1 cellular context compared by ENCODE assay signal in the genomic region with DNA sequence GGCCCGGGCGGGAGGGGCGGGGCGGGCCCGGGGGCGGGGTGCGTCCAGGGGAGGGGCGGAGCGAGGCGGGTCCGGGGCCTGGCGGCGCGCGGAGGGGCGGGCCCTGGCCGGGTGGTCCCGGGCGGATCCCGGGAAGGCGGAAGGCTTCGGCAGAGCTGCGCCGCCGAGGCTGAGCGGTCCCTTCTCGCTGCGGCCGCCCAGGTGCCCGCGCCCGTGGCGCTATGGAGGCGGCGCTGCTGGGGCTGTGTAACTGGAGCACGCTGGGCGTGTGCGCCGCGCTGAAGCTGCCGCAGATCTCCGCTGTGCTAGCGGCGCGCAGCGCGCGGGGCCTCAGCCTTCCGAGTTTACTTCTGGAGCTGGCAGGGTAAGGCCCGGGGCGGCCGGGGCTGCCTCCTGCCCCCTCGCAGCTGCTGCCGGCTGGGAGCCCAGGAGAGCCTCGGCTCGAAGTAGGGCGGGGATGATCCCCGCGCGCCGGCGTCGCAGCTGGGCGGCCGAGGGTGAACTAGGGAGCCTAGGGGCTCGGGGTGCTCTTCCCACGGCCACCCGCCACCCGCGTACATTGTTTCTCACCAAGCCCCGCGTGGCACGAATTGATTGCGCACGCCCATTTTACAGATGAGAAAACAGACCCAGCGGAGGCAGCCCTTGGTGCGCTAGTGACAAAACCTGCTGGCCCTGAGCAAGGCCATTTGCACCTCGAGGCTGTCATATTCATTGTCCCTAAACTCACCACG.
TF ChIP-seq lines count a peak whose summit lies in the region.

A gene (plus strand): TSS at position 142 of the 734 bp plus-strand sequence. CDS start 80 bp downstream, at position 222.

TF ChIP-seq in GM12878, 131 proteins besides CTCF, POLR2A, EP300 and RAD21 (continued from another document and continues in another):
- TF ChIP-seq, protein P1, sequence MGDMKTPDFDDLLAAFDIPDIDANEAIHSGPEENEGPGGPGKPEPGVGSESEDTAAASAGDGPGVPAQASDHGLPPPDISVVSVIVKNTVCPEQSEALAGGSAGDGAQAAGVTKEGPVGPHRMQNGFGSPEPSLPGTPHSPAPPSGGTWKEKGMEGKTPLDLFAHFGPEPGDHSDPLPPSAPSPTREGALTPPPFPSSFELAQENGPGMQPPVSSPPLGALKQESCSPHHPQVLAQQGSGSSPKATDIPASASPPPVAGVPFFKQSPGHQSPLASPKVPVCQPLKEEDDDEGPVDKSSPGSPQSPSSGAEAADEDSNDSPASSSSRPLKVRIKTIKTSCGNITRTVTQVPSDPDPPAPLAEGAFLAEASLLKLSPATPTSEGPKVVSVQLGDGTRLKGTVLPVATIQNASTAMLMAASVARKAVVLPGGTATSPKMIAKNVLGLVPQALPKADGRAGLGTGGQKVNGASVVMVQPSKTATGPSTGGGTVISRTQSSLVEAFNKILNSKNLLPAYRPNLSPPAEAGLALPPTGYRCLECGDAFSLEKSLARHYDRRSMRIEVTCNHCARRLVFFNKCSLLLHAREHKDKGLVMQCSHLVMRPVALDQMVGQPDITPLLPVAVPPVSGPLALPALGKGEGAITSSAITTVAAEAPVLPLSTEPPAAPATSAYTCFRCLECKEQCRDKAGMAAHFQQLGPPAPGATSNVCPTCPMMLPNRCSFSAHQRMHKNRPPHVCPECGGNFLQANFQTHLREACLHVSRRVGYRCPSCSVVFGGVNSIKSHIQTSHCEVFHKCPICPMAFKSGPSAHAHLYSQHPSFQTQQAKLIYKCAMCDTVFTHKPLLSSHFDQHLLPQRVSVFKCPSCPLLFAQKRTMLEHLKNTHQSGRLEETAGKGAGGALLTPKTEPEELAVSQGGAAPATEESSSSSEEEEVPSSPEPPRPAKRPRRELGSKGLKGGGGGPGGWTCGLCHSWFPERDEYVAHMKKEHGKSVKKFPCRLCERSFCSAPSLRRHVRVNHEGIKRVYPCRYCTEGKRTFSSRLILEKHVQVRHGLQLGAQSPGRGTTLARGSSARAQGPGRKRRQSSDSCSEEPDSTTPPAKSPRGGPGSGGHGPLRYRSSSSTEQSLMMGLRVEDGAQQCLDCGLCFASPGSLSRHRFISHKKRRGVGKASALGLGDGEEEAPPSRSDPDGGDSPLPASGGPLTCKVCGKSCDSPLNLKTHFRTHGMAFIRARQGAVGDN (IDR thresholded peaks at IDR 0.05): 0 out of 2 replicates have a peak, but pooled peaks have one; percentile 35
- TF ChIP-seq, protein P2, sequence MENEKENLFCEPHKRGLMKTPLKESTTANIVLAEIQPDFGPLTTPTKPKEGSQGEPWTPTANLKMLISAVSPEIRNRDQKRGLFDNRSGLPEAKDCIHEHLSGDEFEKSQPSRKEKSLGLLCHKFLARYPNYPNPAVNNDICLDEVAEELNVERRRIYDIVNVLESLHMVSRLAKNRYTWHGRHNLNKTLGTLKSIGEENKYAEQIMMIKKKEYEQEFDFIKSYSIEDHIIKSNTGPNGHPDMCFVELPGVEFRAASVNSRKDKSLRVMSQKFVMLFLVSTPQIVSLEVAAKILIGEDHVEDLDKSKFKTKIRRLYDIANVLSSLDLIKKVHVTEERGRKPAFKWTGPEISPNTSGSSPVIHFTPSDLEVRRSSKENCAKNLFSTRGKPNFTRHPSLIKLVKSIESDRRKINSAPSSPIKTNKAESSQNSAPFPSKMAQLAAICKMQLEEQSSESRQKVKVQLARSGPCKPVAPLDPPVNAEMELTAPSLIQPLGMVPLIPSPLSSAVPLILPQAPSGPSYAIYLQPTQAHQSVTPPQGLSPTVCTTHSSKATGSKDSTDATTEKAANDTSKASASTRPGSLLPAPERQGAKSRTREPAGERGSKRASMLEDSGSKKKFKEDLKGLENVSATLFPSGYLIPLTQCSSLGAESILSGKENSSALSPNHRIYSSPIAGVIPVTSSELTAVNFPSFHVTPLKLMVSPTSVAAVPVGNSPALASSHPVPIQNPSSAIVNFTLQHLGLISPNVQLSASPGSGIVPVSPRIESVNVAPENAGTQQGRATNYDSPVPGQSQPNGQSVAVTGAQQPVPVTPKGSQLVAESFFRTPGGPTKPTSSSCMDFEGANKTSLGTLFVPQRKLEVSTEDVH (IDR thresholded peaks at IDR 0.05; ENCODE audit: low read depth, partially characterized antibody): no peak
- TF ChIP-seq TCF7 (IDR thresholded peaks at IDR 0.05; ENCODE audit: borderline replicate concordance): no peak
- TF ChIP-seq GABPA (IDR thresholded peaks at IDR 0.05; ENCODE audit: low read depth): no peak
- no peak for TF ChIP-seq SREBF2 (IDR thresholded peaks at IDR 0.05; ENCODE audit: low read length)
- TF ChIP-seq, protein P3, sequence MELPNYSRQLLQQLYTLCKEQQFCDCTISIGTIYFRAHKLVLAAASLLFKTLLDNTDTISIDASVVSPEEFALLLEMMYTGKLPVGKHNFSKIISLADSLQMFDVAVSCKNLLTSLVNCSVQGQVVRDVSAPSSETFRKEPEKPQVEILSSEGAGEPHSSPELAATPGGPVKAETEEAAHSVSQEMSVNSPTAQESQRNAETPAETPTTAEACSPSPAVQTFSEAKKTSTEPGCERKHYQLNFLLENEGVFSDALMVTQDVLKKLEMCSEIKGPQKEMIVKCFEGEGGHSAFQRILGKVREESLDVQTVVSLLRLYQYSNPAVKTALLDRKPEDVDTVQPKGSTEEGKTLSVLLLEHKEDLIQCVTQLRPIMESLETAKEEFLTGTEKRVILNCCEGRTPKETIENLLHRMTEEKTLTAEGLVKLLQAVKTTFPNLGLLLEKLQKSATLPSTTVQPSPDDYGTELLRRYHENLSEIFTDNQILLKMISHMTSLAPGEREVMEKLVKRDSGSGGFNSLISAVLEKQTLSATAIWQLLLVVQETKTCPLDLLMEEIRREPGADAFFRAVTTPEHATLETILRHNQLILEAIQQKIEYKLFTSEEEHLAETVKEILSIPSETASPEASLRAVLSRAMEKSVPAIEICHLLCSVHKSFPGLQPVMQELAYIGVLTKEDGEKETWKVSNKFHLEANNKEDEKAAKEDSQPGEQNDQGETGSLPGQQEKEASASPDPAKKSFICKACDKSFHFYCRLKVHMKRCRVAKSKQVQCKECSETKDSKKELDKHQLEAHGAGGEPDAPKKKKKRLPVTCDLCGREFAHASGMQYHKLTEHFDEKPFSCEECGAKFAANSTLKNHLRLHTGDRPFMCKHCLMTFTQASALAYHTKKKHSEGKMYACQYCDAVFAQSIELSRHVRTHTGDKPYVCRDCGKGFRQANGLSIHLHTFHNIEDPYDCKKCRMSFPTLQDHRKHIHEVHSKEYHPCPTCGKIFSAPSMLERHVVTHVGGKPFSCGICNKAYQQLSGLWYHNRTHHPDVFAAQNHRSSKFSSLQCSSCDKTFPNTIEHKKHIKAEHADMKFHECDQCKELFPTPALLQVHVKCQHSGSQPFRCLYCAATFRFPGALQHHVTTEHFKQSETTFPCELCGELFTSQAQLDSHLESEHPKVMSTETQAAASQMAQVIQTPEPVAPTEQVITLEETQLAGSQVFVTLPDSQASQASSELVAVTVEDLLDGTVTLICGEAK (IDR thresholded peaks at IDR 0.05; ENCODE audit: borderline replicate concordance): no peak
- TF ChIP-seq MEF2B (IDR thresholded peaks at IDR 0.05; ENCODE audit: partially characterized antibody, poor library complexity, severe bottlenecking): no peak
- TF ChIP-seq ZNF384 (IDR thresholded peaks at IDR 0.05; ENCODE audit: borderline replicate concordance, low read depth, low read length): no peak
- no peak for TF ChIP-seq NFYA (IDR thresholded peaks at IDR 0.05; ENCODE audit: borderline replicate concordance, low read depth, low read length)
- no peak for TF ChIP-seq YY1 (IDR thresholded peaks at IDR 0.05; ENCODE audit: low read depth, low read length)
- TF ChIP-seq SUZ12 (IDR thresholded peaks at IDR 0.05; ENCODE audit: unreplicated experiment): no peak
- TF ChIP-seq, protein P4, sequence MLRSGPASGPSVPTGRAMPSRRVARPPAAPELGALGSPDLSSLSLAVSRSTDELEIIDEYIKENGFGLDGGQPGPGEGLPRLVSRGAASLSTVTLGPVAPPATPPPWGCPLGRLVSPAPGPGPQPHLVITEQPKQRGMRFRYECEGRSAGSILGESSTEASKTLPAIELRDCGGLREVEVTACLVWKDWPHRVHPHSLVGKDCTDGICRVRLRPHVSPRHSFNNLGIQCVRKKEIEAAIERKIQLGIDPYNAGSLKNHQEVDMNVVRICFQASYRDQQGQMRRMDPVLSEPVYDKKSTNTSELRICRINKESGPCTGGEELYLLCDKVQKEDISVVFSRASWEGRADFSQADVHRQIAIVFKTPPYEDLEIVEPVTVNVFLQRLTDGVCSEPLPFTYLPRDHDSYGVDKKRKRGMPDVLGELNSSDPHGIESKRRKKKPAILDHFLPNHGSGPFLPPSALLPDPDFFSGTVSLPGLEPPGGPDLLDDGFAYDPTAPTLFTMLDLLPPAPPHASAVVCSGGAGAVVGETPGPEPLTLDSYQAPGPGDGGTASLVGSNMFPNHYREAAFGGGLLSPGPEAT (IDR thresholded peaks at IDR 0.05; ENCODE audit: low read depth): no peak
- TF ChIP-seq GATAD2B (conservative IDR thresholded peaks at IDR 0.05; ENCODE audit: low read depth): peak; percentile 69; the same call in 1 of the 2 replicates
- no peak for TF ChIP-seq RFX5 (IDR thresholded peaks at IDR 0.05; ENCODE audit: low read depth, low read length)
- peak; percentile 43; the same call in 1 of the 2 replicates for TF ChIP-seq SMARCA5 (IDR thresholded peaks at IDR 0.05)
- no peak for TF ChIP-seq NR2C1 (IDR thresholded peaks at IDR 0.05)
- TF ChIP-seq, protein P5, sequence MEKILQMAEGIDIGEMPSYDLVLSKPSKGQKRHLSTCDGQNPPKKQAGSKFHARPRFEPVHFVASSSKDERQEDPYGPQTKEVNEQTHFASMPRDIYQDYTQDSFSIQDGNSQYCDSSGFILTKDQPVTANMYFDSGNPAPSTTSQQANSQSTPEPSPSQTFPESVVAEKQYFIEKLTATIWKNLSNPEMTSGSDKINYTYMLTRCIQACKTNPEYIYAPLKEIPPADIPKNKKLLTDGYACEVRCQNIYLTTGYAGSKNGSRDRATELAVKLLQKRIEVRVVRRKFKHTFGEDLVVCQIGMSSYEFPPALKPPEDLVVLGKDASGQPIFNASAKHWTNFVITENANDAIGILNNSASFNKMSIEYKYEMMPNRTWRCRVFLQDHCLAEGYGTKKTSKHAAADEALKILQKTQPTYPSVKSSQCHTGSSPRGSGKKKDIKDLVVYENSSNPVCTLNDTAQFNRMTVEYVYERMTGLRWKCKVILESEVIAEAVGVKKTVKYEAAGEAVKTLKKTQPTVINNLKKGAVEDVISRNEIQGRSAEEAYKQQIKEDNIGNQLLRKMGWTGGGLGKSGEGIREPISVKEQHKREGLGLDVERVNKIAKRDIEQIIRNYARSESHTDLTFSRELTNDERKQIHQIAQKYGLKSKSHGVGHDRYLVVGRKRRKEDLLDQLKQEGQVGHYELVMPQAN (conservative IDR thresholded peaks at IDR 0.05): peak; percentile 56; the same call in 1 of the 2 replicates
- no peak for TF ChIP-seq MEF2A (IDR thresholded peaks at IDR 0.05; ENCODE audit: insufficient read depth, low read depth, low read length)
- no peak for TF ChIP-seq KDM1A (IDR thresholded peaks at IDR 0.05; ENCODE audit: borderline replicate concordance)
- no peak for TF ChIP-seq MYC (IDR thresholded peaks at IDR 0.05; ENCODE audit: insufficient read depth, insufficient read length, insufficient replicate concordance, low read length, severe bottlenecking)
- TF ChIP-seq, protein P6, sequence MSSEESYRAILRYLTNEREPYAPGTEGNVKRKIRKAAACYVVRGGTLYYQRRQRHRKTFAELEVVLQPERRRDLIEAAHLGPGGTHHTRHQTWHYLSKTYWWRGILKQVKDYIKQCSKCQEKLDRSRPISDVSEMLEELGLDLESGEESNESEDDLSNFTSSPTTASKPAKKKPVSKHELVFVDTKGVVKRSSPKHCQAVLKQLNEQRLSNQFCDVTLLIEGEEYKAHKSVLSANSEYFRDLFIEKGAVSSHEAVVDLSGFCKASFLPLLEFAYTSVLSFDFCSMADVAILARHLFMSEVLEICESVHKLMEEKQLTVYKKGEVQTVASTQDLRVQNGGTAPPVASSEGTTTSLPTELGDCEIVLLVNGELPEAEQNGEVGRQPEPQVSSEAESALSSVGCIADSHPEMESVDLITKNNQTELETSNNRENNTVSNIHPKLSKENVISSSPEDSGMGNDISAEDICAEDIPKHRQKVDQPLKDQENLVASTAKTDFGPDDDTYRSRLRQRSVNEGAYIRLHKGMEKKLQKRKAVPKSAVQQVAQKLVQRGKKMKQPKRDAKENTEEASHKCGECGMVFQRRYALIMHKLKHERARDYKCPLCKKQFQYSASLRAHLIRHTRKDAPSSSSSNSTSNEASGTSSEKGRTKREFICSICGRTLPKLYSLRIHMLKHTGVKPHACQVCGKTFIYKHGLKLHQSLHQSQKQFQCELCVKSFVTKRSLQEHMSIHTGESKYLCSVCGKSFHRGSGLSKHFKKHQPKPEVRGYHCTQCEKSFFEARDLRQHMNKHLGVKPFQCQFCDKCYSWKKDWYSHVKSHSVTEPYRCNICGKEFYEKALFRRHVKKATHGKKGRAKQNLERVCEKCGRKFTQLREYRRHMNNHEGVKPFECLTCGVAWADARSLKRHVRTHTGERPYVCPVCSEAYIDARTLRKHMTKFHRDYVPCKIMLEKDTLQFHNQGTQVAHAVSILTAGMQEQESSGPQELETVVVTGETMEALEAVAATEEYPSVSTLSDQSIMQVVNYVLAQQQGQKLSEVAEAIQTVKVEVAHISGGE (CRISPR knock-in tag; IDR thresholded peaks at IDR 0.05): no peak
- no peak for TF ChIP-seq BRCA1 (IDR thresholded peaks at IDR 0.05; ENCODE audit: low read depth, low read length)
- TF ChIP-seq CREM (IDR thresholded peaks at IDR 0.05; ENCODE audit: low read depth): no peak
- TF ChIP-seq, protein P7, sequence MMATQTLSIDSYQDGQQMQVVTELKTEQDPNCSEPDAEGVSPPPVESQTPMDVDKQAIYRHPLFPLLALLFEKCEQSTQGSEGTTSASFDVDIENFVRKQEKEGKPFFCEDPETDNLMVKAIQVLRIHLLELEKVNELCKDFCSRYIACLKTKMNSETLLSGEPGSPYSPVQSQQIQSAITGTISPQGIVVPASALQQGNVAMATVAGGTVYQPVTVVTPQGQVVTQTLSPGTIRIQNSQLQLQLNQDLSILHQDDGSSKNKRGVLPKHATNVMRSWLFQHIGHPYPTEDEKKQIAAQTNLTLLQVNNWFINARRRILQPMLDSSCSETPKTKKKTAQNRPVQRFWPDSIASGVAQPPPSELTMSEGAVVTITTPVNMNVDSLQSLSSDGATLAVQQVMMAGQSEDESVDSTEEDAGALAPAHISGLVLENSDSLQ (IDR thresholded peaks at IDR 0.05): no peak
- no peak for TF ChIP-seq FOS (IDR thresholded peaks at IDR 0.05; ENCODE audit: borderline replicate concordance, extremely low read depth, insufficient read length)
- TF ChIP-seq LARP7 (IDR thresholded peaks at IDR 0.05): peak; percentile 92
- no peak for TF ChIP-seq SUPT20H (IDR thresholded peaks at IDR 0.05; ENCODE audit: borderline replicate concordance, control insufficient read depth, low read depth, low read length)
- TF ChIP-seq, protein P8, sequence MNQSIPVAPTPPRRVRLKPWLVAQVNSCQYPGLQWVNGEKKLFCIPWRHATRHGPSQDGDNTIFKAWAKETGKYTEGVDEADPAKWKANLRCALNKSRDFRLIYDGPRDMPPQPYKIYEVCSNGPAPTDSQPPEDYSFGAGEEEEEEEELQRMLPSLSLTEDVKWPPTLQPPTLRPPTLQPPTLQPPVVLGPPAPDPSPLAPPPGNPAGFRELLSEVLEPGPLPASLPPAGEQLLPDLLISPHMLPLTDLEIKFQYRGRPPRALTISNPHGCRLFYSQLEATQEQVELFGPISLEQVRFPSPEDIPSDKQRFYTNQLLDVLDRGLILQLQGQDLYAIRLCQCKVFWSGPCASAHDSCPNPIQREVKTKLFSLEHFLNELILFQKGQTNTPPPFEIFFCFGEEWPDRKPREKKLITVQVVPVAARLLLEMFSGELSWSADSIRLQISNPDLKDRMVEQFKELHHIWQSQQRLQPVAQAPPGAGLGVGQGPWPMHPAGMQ (IDR thresholded peaks at IDR 0.05; ENCODE audit: borderline replicate concordance): no peak
